In the genomic region with DNA sequence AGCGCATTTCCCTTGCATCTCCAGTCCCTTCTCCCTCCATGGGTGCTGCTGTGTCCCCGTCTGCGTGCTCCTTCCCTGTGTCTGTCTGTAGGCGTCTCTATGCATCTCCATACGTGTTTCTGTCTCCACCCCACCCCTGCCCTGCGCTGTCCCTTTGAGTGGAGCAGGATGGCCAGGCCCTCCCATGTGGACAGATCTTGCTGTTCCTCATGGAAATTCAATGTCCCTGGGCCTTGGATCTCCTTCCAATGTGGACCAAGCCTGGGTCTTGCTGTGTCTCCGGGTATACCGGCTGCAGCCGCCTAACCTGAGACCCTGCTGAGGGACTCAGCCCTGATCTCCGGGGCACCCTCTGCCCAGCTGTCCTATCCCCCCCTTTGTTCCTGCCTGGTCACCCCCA, we compare ENCODE assay signal across 22 cellular contexts.
"Had no signal": no experiment of that assay in that cellular context is flagged by ENCODE, and none has a peak within 500 bp of the region (broad histone marks: within the 10 kb centered on the region; RNA-seq: fewer than 3 reads in every experiment).

No MANE protein-coding gene starts in this region.

- H3K27me3 ChIP-seq: SJSA1 had no signal

- H3K4me3 ChIP-seq: K562, SJSA1, SK-N-MC had no signal

- H3K9me3 ChIP-seq: SJSA1 had no signal

- H3K36me3 ChIP-seq: SJSA1 had no signal

- H3K27ac ChIP-seq: KMS-11, SJSA1, SK-N-MC had no signal

- H3K36me3 Mint-ChIP-seq: IgD-negative memory B cell had no signal

- ATAC-seq: HepG2, K562 had no signal

- H3K4me1 ChIP-seq: SJSA1 had no signal

- DNase-seq: Kasumi-1, MM.1S, NCI-H1092 treated with DMSO at 0.1 percent for 48 hours, NCI-H1436, NCI-H187, NCI-H2029, NCI-H2081 treated with DMSO at 0.1 percent for 48 hours, NCI-H2171, NCI-H226, NCI-H446, NCI-H510A, NCI-H69, NCI-H774, RPMI8226, SHP77 treated with DMSO at 0.1 percent for 48 hours had no signal

- H3K4me2 ChIP-seq: KMS-11 had no signal

- FAIRE-seq: HepG2, K562, RCC 7860 had no signal

- H3K9ac ChIP-seq: KMS-11 had no signal
